Comparison of ENCODE assay signal across 9 cellular contexts in the genomic region with DNA sequence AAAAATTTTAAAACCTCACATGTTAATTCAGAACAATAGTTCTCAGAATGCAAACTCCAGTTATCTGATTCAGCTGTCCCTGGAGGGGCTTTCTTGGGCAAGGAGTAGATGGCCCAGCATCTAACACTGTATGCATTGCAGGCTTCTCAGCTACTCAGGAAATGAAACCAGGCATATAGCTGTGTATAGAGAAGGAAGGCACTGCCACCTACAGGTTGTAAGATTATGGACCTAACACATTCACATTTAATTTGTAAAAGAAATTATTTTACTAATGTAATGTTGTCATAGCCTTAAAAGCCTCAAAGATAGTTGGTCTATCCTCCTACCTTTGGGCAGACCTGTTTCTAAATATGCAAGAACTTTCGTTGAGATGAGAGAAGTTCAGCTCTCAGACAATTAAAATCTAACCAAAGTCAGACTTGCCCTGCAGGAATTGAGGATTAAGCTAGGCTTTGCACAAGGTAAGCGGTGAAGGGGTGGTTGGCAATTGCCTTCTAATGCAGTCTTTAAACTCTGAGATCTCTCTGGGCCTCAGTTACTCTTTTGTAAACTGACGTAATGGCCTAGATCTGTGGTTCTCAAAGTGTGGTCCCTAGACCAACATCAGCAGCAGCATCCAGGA.
DNase-seq lines count a peak whose midpoint lies in the region; FAIRE-seq and TF ChIP-seq lines count a peak whose summit lies in the region.
"Had no signal": no experiment of that assay in that cellular context is flagged by ENCODE, and none has a peak within 500 bp of the region (broad histone marks: within the 10 kb centered on the region; RNA-seq: fewer than 3 reads in every experiment).

No MANE protein-coding gene starts in this region.

- no peaks in the 10 kb centered on the region for H3K36me3 Mint-ChIP-seq in HFFc6 (ENCODE audit: low read depth)

- H3K9me3 ChIP-seq in endothelial cell of umbilical vein (replicated peaks; ENCODE audit: control insufficient read depth, insufficient read depth, low read length), result no peaks in the 10 kb centered on the region
- H3K9me3 ChIP-seq: neutrophil had no signal

- H3K27me3 ChIP-seq in endothelial cell of umbilical vein (ENCODE audit: control insufficient read depth in 2 of 2, insufficient read depth in 2 of 2, low read length in 2 of 2), result no peaks in the 10 kb centered on the region
- H3K27me3 ChIP-seq: neutrophil had no signal

- TF ChIP-seq CTCF in HFFc6 (IDR thresholded peaks at IDR 0.05) (peak; percentile 86), endothelial cell of umbilical vein (IDR thresholded peaks at IDR 0.05; ENCODE audit: extremely low read depth in 1 of 2, insufficient read depth in 1 of 2, low read depth in 1 of 2, low read length in 2 of 2) (peak; percentile 40 to 47)

- H3K27me3 Mint-ChIP-seq in HFFc6 (ENCODE audit: insufficient read depth), result peaks cover 3% of the 10 kb centered on the region; the same call in 1 of the 2 replicates

- BruUV-seq in endothelial cell of umbilical vein (replicated peaks; lab: Mats Ljungman, UMichigan), result no TSS peak

- no peak overlapping the region for H3K9ac ChIP-seq in endothelial cell of umbilical vein (replicated peaks; ENCODE audit: extremely low read depth, insufficient read depth, low read length)

- no peak overlapping the region for H3K4me2 ChIP-seq in endothelial cell of umbilical vein (ENCODE audit: insufficient read depth, low read length)

- no peak overlapping the region for H3K4me3 ChIP-seq in endothelial cell of umbilical vein (replicated peaks in 1 of 3; ENCODE audit: insufficient read depth in 1 of 3, low read depth in 1 of 3, low read length in 3 of 3)

- no peak overlapping the region for H2AFZ ChIP-seq in endothelial cell of umbilical vein (ENCODE audit: low read depth, low read length)

- intact Hi-C loops in endothelial cell of umbilical vein (cut with micrococcal nuclease), result loop anchor here (1.0 to 2.0 kb wide), 5 partner anchors 271 to 1676 kb away; partner anchors contain the start of gene SEMA6D

- H3K9me3 Mint-ChIP-seq in HFFc6, result no peaks in the 10 kb centered on the region

- no peaks in the 10 kb centered on the region for H3K36me3 ChIP-seq in endothelial cell of umbilical vein (ENCODE audit: control insufficient read depth in 2 of 2, extremely low read depth in 1 of 2, insufficient read depth in 2 of 2, low read length in 2 of 2)
- H3K36me3 ChIP-seq: neutrophil had no signal

- CTCF ChIA-PET in endothelial cell of umbilical vein (lab: Charles Lee), result interaction anchor here (0.6 to 6.1 kb wide), 44 partner anchors 10 to 1684 kb away, joined by 3 to 355 read pairs (median 4); partner anchors contain the start of gene SEMA6D

- no peaks in the 10 kb centered on the region for H3K9me1 ChIP-seq in endothelial cell of umbilical vein (replicated peaks; ENCODE audit: control insufficient read depth, extremely low read depth, insufficient read depth, low read length)

- no peak for FAIRE-seq in GM12891 (lab: Jason Lieb, UNC)
- peak; percentile 81 for FAIRE-seq in endothelial cell of umbilical vein (lab: Jason Lieb, UNC)

- no peak overlapping the region for H3K27ac ChIP-seq in endothelial cell of umbilical vein (ENCODE audit: insufficient read depth, low read depth, low read length)
- H3K27ac ChIP-seq: neutrophil had no signal

- TF ChIP-seq POLR2A in GM12891 (IDR thresholded peaks at IDR 0.05; ENCODE audit: low read depth, low read length) (no peak), endothelial cell of umbilical vein (IDR thresholded peaks at IDR 0.05; ENCODE audit: low read depth, low read length) (no peak)

- H3K4me1 ChIP-seq in endothelial cell of umbilical vein (ENCODE audit: control insufficient read depth, extremely low read depth, insufficient read depth, low read length), result no peaks in the 10 kb centered on the region

- POLR2A ChIA-PET in endothelial cell of umbilical vein (lab: Charles Lee), result no interaction called here

- H4K20me1 ChIP-seq in endothelial cell of umbilical vein (replicated peaks; ENCODE audit: control insufficient read depth, extremely low read depth, insufficient read depth, low read length), result no peaks in the 10 kb centered on the region

- dilution Hi-C loops in endothelial cell of umbilical vein (cut with MboI; ENCODE audit: extremely low pct_ligation_motif_present, low sequenced_read_pairs), result no loop called here

- no peak overlapping the region for H3K27ac Mint-ChIP-seq in HFFc6

- H3K4me3 Mint-ChIP-seq in HFFc6, result no peak overlapping the region

- peak; percentile 41 for DNase-seq in AG08396 (ENCODE audit: low spot score)
- DNase-seq in GM12891 (ENCODE audit: insufficient read length, low spot score), result peak; percentile 16
- DNase-seq in HFFc6, result peak; percentile 52
- peak; percentile 58 for DNase-seq in M059J (ENCODE audit: low read depth)
- peak; percentile 81 for DNase-seq in RPMI8226
- DNase-seq in endothelial cell of umbilical vein (ENCODE audit: low read depth, low spot score), result peak; percentile 68
- peak; percentile 70 for DNase-seq in midbrain (lab: John Stamatoyannopoulos, UW)
- DNase-seq in activated CD8-positive, alpha-beta memory T cell treated with anti-CD3 and anti-CD28 coated beads, Interleukin-2, amount 50 U/mL, for 48 hours, result no peak

- H3K4me1 Mint-ChIP-seq in HFFc6 (ENCODE audit: low read depth), result no peaks in the 10 kb centered on the region

- H3K79me2 ChIP-seq in endothelial cell of umbilical vein (ENCODE audit: control insufficient read depth, insufficient read depth, low read length), result no peaks in the 10 kb centered on the region

TF ChIP-seq in GM12891, 5 proteins besides CTCF, POLR2A, EP300 and RAD21:
- no peak for TF ChIP-seq TAF1 (IDR thresholded peaks at IDR 0.05; ENCODE audit: low read depth, low read length)
- peak; percentile 44 for TF ChIP-seq SPI1 (IDR thresholded peaks at IDR 0.05; ENCODE audit: low read depth, low read length)

TF ChIP-seq in endothelial cell of umbilical vein, 7 proteins besides CTCF, POLR2A, EP300 and RAD21:
- TF ChIP-seq JUN (IDR thresholded peaks at IDR 0.05; ENCODE audit: borderline replicate concordance, insufficient read depth, insufficient read length, low read depth) (no peak), EZH2 (IDR thresholded peaks at IDR 0.05; ENCODE audit: borderline replicate concordance, low read depth, low read length, severe bottlenecking) (no peak), POLR2AphosphoS5 (IDR thresholded peaks at IDR 0.05; ENCODE audit: insufficient read depth, low read depth, low read length) (no peak), FOS (IDR thresholded peaks at IDR 0.05; ENCODE audit: borderline replicate concordance, insufficient read depth, low read length) (no peak), MYC (IDR thresholded peaks at IDR 0.05; ENCODE audit: low read depth, low read length) (no peak), GATA2 (IDR thresholded peaks at IDR 0.05; ENCODE audit: insufficient read depth, insufficient read length, low read depth, low read length) (no peak)
- TF ChIP-seq, protein P1, sequence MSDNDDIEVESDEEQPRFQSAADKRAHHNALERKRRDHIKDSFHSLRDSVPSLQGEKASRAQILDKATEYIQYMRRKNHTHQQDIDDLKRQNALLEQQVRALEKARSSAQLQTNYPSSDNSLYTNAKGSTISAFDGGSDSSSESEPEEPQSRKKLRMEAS (IDR thresholded peaks at IDR 0.05; ENCODE audit: insufficient read depth, insufficient read length), result no peak
